In the genomic region with DNA sequence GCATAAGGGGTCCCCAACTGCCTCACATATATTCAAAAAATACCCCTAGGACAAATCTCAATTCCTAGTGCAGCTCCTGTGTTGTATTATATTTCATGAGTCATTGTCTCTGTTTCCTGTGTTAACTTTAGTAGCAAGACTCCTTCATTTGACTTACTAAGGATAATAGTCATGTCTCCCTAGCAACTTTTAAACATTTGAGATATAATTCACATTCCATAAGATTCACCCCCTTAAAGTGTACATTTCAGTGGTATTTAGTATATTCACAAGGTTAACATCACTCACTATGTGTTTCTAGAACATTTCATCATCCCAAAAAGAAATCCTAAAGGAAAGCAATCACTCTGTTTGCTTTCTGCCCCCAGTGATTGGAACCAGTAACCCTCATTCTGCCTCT, we compare ENCODE assay signal across 26 cellular contexts.
DNase-seq lines count a peak whose midpoint lies in the region; ATAC-seq, FAIRE-seq and TF ChIP-seq lines count a peak whose summit lies in the region.
"Had no signal": no experiment of that assay in that cellular context is flagged by ENCODE, and none has a peak within 500 bp of the region (broad histone marks: within the 10 kb centered on the region; RNA-seq: fewer than 3 reads in every experiment).

No MANE protein-coding gene starts in this region.

- no peak overlapping the region for H3K23ac ChIP-seq in mesenchymal stem cell (ENCODE audit: low read length in 2 of 2)

- H3K4me3 ChIP-seq in choroid plexus epithelial cell (ENCODE audit: low read depth, low read length) = no peak overlapping the region
- no peak overlapping the region for H3K4me3 ChIP-seq in mesenchymal stem cell (ENCODE audit: insufficient read depth in 1 of 2, low read depth in 1 of 2, low read length in 2 of 2)
- no peak overlapping the region for H3K4me3 ChIP-seq in colonic mucosa
- H3K4me3 ChIP-seq: adrenal gland, cardiac muscle cell, dorsolateral prefrontal cortex, gastroesophageal sphincter, GM23338, MG63 had no signal

- H3K9me3 ChIP-seq in mesenchymal stem cell (ENCODE audit: control insufficient read depth, low read length) = no peaks in the 10 kb centered on the region
- H3K9me3 ChIP-seq in colonic mucosa = no peaks in the 10 kb centered on the region
- H3K9me3 ChIP-seq: adrenal gland, MG63 had no signal

- H2BK12ac ChIP-seq in mesenchymal stem cell (ENCODE audit: low read length in 2 of 2) = no peak overlapping the region

- H3K36me3 ChIP-seq in mesenchymal stem cell (ENCODE audit: control insufficient read depth in 1 of 2, insufficient read depth in 2 of 2, low read depth in 1 of 2, low read length in 2 of 2) (no peaks in the 10 kb centered on the region), colonic mucosa (no peaks in the 10 kb centered on the region)
- H3K36me3 ChIP-seq: adrenal gland, cardiac muscle cell, gastroesophageal sphincter, MG63 had no signal

- no peaks in the 10 kb centered on the region for H3K4me1 ChIP-seq in mesenchymal stem cell (ENCODE audit: control insufficient read depth, insufficient read depth, low read depth, low read length)
- no peaks in the 10 kb centered on the region for H3K4me1 ChIP-seq in colonic mucosa
- H3K4me1 ChIP-seq: adrenal gland, gastroesophageal sphincter had no signal

- H2BK15ac ChIP-seq in mesenchymal stem cell (ENCODE audit: low read depth, poor library complexity, severe bottlenecking) = no peak overlapping the region

- no peak overlapping the region for H2AK5ac ChIP-seq in mesenchymal stem cell (ENCODE audit: low read length, severe bottlenecking)

- no peak overlapping the region for H2AFZ ChIP-seq in mesenchymal stem cell (ENCODE audit: low read depth, low read length)
- H2AFZ ChIP-seq: GM23338 had no signal

- H3K14ac ChIP-seq in mesenchymal stem cell (ENCODE audit: low read length in 2 of 2) = no peak overlapping the region

- DNase-seq in H54 (ENCODE audit: insufficient read length, low spot score) (no peak), OCI-M1 (lab: John Stamatoyannopoulos, UW) (peak; percentile 41), choroid plexus epithelial cell (ENCODE audit: low read depth) (peak; percentile 54), mesenchymal stem cell (peak; percentile 0), NCI-H82 treated with DMSO at 0.1 percent for 48 hours (lab: John Stamatoyannopoulos, UW; ENCODE audit: unreplicated experiment) (no peak), HK-2 (ENCODE audit: unreplicated experiment) (no peak), colonic mucosa (no peak)
- DNase-seq: activated B cell treated with CpG ODN at 0.5 μM for 24 hours; activated CD8-positive, alpha-beta T cell treated with anti-CD3 and anti-CD28 coated beads for 36 hours; activated gamma-delta T cell; adrenal gland; CD8-positive, alpha-beta T cell; dorsolateral prefrontal cortex; kidney; MG63; NCI-H1417; NCI-H2081 treated with DMSO at 0.1 percent for 48 hours; NCI-H524; RPMI8226; stimulated activated naive B cell treated with anti-CD40 and anti-IgM and Interleukin-4, amounts not matched to agents 10 μg/mL and 1 μg/mL and 100 μg/mL, for 72 hours; T-helper 9 cell had no signal

- no peak for TF ChIP-seq POLR2A in H54 (IDR thresholded peaks at IDR 0.05; ENCODE audit: low read depth, low read length)

- peak; percentile 53 for FAIRE-seq in H54 (lab: Jason Lieb, UNC)
- FAIRE-seq: GM12892 had no signal

- H3K4me2 ChIP-seq in mesenchymal stem cell (ENCODE audit: low read length, poor library complexity, severe bottlenecking) = no peak overlapping the region
- H3K4me2 ChIP-seq: GM23338 had no signal

- H2BK5ac ChIP-seq in mesenchymal stem cell (ENCODE audit: low read depth, low read length, poor library complexity, severe bottlenecking) = no peak overlapping the region

- H3K18ac ChIP-seq in mesenchymal stem cell (ENCODE audit: low read depth in 1 of 2, low read length in 2 of 2) = no peak overlapping the region

- H3K27ac ChIP-seq in mesenchymal stem cell (ENCODE audit: low read length, poor library complexity, severe bottlenecking) (no peak overlapping the region), colonic mucosa (no peak overlapping the region)
- H3K27ac ChIP-seq: adrenal gland, cardiac muscle cell, dorsolateral prefrontal cortex, gastroesophageal sphincter had no signal

- no peak for TF ChIP-seq CTCF in choroid plexus epithelial cell (conservative IDR thresholded peaks at IDR 0.05; ENCODE audit: low read depth, low read length)
- no peak for TF ChIP-seq CTCF in colonic mucosa (IDR thresholded peaks at IDR 0.05)

- H2BK120ac ChIP-seq in mesenchymal stem cell (ENCODE audit: low read depth, low read length) = no peak overlapping the region

- no peaks in the 10 kb centered on the region for H3K79me1 ChIP-seq in mesenchymal stem cell (replicated peaks; ENCODE audit: low read length, poor library complexity, severe bottlenecking)

- no peak overlapping the region for H3K4ac ChIP-seq in mesenchymal stem cell (ENCODE audit: low read depth in 1 of 2, low read length in 2 of 2)

- H4K91ac ChIP-seq in mesenchymal stem cell (ENCODE audit: low read length) = no peak overlapping the region

- no peak for ATAC-seq in GM21381 (IDR thresholded peaks at IDR 0.05; ENCODE audit: unreplicated experiment)
- ATAC-seq: activated CD8-positive, alpha-beta T cell treated with anti-CD3 and anti-CD28 coated beads for 36 hours; CD8-positive, alpha-beta T cell; gastroesophageal sphincter; GM23338; stimulated activated naive B cell treated with anti-CD40 and anti-IgM and Interleukin-4, amounts not matched to agents 10 μg/mL and 1 μg/mL and 100 μg/mL, for 72 hours had no signal

- H3K27me3 ChIP-seq in mesenchymal stem cell (ENCODE audit: control insufficient read depth in 1 of 2, insufficient read depth in 1 of 2, low read length in 2 of 2) (no peaks in the 10 kb centered on the region), colonic mucosa (no peaks in the 10 kb centered on the region)
- H3K27me3 ChIP-seq: cardiac muscle cell, gastroesophageal sphincter, MG63 had no signal

- intact Hi-C loops in colonic mucosa (cut with DNase I) = no loop called here

- H4K8ac ChIP-seq in mesenchymal stem cell (ENCODE audit: low read length) = no peak overlapping the region

- peak overlapping the region; percentile 35 for H3K9ac ChIP-seq in mesenchymal stem cell (ENCODE audit: low read length)
- H3K9ac ChIP-seq in colonic mucosa (ENCODE audit: low read depth in 2 of 2, low read length in 2 of 2) = no peak overlapping the region

Comparison
In these comparisons a context has a peak if more than half of its experiments do, and no peak if none do; other contexts are left out.
1. DNase-seq: peak in OCI-M1 (single experiment), choroid plexus epithelial cell (single experiment) and mesenchymal stem cell (single experiment); none in H54 (single experiment), NCI-H82 treated with DMSO at 0.1 percent for 48 hours (single experiment), HK-2 (single experiment) and colonic mucosa (single experiment).